25 cellular contexts compared by ENCODE assay signal in the genomic region with DNA sequence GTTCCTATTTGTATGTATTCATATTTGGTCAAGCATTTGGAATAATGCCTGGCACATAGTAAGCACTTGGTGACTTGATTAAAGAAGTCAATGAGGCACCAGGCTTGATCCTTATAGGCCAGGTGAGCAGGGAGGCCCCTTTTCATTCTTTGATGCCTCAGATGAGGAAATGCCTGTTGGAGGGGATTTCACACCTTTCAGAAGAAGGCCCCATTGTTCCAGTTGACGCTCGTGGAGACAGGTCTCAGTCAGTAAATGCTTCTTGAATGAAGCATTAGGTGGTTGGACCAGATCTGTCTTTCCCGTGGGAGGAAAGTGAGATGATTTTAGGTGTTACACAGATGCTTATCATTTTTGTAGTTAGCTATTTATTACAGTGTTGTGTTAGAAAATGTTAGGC. TPM values are rescaled to one million over a fixed set of nuclear protein-coding genes. Genes with fewer than 3 reads are reported as not detected.
DNase-seq lines count a peak whose midpoint lies in the region; ATAC-seq and TF ChIP-seq lines count a peak whose summit lies in the region.
"Had no signal": no experiment of that assay in that cellular context is flagged by ENCODE, and none has a peak within 500 bp of the region (broad histone marks: within the 10 kb centered on the region; RNA-seq: fewer than 3 reads in every experiment).

No MANE protein-coding gene starts in this region.

- intact Hi-C loops in CD4-positive, alpha-beta T cell (cut with DNase I, micrococcal nuclease): no loop called here

- H3K27me3 Mint-ChIP-seq in CD4-positive, alpha-beta T cell: no peaks in the 10 kb centered on the region
- no peaks in the 10 kb centered on the region for H3K27me3 Mint-ChIP-seq in CD8-positive, alpha-beta memory T cell
- H3K27me3 Mint-ChIP-seq in activated naive CD8-positive, alpha-beta T cell: no peaks in the 10 kb centered on the region
- H3K27me3 Mint-ChIP-seq: IgD-negative memory B cell; progenitor cell of endocrine pancreas; stimulated activated naive CD8-positive, alpha-beta T cell treated with anti-CD3 and anti-CD28 coated beads, Interleukin-15, Interleukin-2, amounts not matched to agents 100 ng/mL and 50 ng/mL, for 24 hours had no signal

- H3K4me1 Mint-ChIP-seq in CD4-positive, alpha-beta T cell (ENCODE audit: low read depth): peaks cover 46% of the 10 kb centered on the region
- peaks cover 37 to 61% (median 49%) of the 10 kb centered on the region in 3 donors for H3K4me1 Mint-ChIP-seq in CD8-positive, alpha-beta memory T cell
- peaks cover 38% of the 10 kb centered on the region for H3K4me1 Mint-ChIP-seq in activated naive CD8-positive, alpha-beta T cell (ENCODE audit: low read depth)

- no peak overlapping the region for H3K4me3 ChIP-seq in CD8-positive, alpha-beta memory T cell (ENCODE audit: low read length)
- no peak overlapping the region for H3K4me3 ChIP-seq in coronary artery
- H3K4me3 ChIP-seq: cardiac muscle cell, colonic mucosa, esophagus muscularis mucosa, sigmoid colon had no signal

- H3K27ac Mint-ChIP-seq in CD4-positive, alpha-beta T cell: peak overlapping the region; percentile 4
- peak overlapping the region in 5 of 8 donors; percentile 2 to 74 (median 36) for H3K27ac Mint-ChIP-seq in CD8-positive, alpha-beta memory T cell
- peak overlapping the region; percentile 22 for H3K27ac Mint-ChIP-seq in activated naive CD8-positive, alpha-beta T cell
- H3K27ac Mint-ChIP-seq: IgD-negative memory B cell had no signal

- CTCF ChIA-PET in CD4-positive, alpha-beta T cell (lab: Charles Lee): no interaction called here
- CTCF ChIA-PET in CD8-positive, alpha-beta memory T cell (lab: Charles Lee): interaction anchor here (0.5 to 1.2 kb wide), 3 partner anchors 64 to 547 kb away, joined by 3 read pairs; no protein-coding TSS in a partner anchor

- POLR2A ChIA-PET in CD4-positive, alpha-beta T cell (lab: Charles Lee): no interaction called here
- POLR2A ChIA-PET in CD8-positive, alpha-beta memory T cell (lab: Charles Lee): no interaction called here

- H3K27ac ChIP-seq in CD4-positive, alpha-beta T cell (ENCODE audit: low read depth, low read length): no peak overlapping the region
- H3K27ac ChIP-seq in CD8-positive, alpha-beta memory T cell (ENCODE audit: low read depth, low read length): no peak overlapping the region
- H3K27ac ChIP-seq in coronary artery: no peak overlapping the region
- H3K27ac ChIP-seq: C4-2B, cardiac muscle cell, colonic mucosa, esophagus muscularis mucosa, sigmoid colon had no signal

- no peak for ATAC-seq in CD4-positive, alpha-beta T cell (ENCODE audit: poor library complexity)
- ATAC-seq in HG03460 (IDR thresholded peaks at IDR 0.05; ENCODE audit: unreplicated experiment): no peak
- ATAC-seq in HG03469 (IDR thresholded peaks at IDR 0.05; ENCODE audit: unreplicated experiment): no peak

- no peaks in the 10 kb centered on the region for H3K9me3 Mint-ChIP-seq in CD4-positive, alpha-beta T cell
- H3K9me3 Mint-ChIP-seq in CD8-positive, alpha-beta memory T cell: no peaks in the 10 kb centered on the region
- no peaks in the 10 kb centered on the region for H3K9me3 Mint-ChIP-seq in activated naive CD8-positive, alpha-beta T cell (ENCODE audit: low read depth)
- H3K9me3 Mint-ChIP-seq: IgD-negative memory B cell; stimulated activated naive CD8-positive, alpha-beta T cell treated with anti-CD3 and anti-CD28 coated beads, Interleukin-15, Interleukin-2, amounts not matched to agents 100 ng/mL and 50 ng/mL, for 24 hours had no signal

- DNase-seq in CD4-positive, alpha-beta T cell: no peak
- DNase-seq in CD8-positive, alpha-beta memory T cell: no peak
- peak; percentile 76 for DNase-seq in kidney tubule cell (ENCODE audit: low spot score)
- DNase-seq in coronary artery (ENCODE audit: low spot score): no peak
- no peak for DNase-seq in RPMI8226
- DNase-seq: activated CD4-positive, alpha-beta T cell treated with anti-CD3 and anti-CD28 coated beads for 4 hours; activated CD8-positive, alpha-beta memory T cell treated with anti-CD3 and anti-CD28 coated beads, Interleukin-2, amount 50 U/mL, for 4 hours; activated effector memory CD4-positive, alpha-beta T cell treated with anti-CD3 and anti-CD28 coated beads, Interleukin-2, amount 50 U/mL, for 16 hours; colonic mucosa; foreskin melanocyte; mesenchymal stem cell; NCI-H1694 treated with DMSO at 0.1 percent for 48 hours; NCI-H526; SHP77; sigmoid colon; stimulated activated CD4-positive, alpha-beta T cell treated with anti-CD3 and anti-CD28 coated beads, Interleukin-15, amount 100 ng/mL, for 24 hours had no signal

- H3K36me3 Mint-ChIP-seq in CD4-positive, alpha-beta T cell (ENCODE audit: low read depth): peaks cover 42% of the 10 kb centered on the region
- H3K36me3 Mint-ChIP-seq in CD8-positive, alpha-beta memory T cell: peaks cover 0 to 32% (median 10%) of the 10 kb centered on the region in 3 donors
- peaks cover 2% of the 10 kb centered on the region for H3K36me3 Mint-ChIP-seq in activated naive CD8-positive, alpha-beta T cell

- H3K36me3 ChIP-seq in CD8-positive, alpha-beta memory T cell (ENCODE audit: insufficient read depth, low read length): peaks cover 2% of the 10 kb centered on the region
- H3K36me3 ChIP-seq: cardiac muscle cell, colonic mucosa had no signal

- no peak for TF ChIP-seq CTCF in CD4-positive, alpha-beta T cell (IDR thresholded peaks at IDR 0.05)
- TF ChIP-seq CTCF in coronary artery (IDR thresholded peaks at IDR 0.05): no peak

- no peak overlapping the region for H3K4me3 Mint-ChIP-seq in CD4-positive, alpha-beta T cell
- H3K4me3 Mint-ChIP-seq in CD8-positive, alpha-beta memory T cell: no peak overlapping the region
- no peak overlapping the region for H3K4me3 Mint-ChIP-seq in activated naive CD8-positive, alpha-beta T cell
- H3K4me3 Mint-ChIP-seq: IgD-negative memory B cell; stimulated activated naive CD8-positive, alpha-beta T cell treated with anti-CD3 and anti-CD28 coated beads, Interleukin-15, Interleukin-2, amounts not matched to agents 100 ng/mL and 50 ng/mL, for 24 hours had no signal

- H3K9me3 ChIP-seq in CD4-positive, alpha-beta T cell (ENCODE audit: control insufficient read depth, low read length): no peaks in the 10 kb centered on the region
- no peaks in the 10 kb centered on the region for H3K9me3 ChIP-seq in CD8-positive, alpha-beta memory T cell (ENCODE audit: low read length)
- H3K9me3 ChIP-seq: colonic mucosa, esophagus muscularis mucosa, sigmoid colon had no signal

- no peaks in the 10 kb centered on the region for H3K27me3 ChIP-seq in CD4-positive, alpha-beta T cell (ENCODE audit: control insufficient read depth, insufficient read depth, low read length)
- H3K27me3 ChIP-seq in CD8-positive, alpha-beta memory T cell (ENCODE audit: insufficient read depth, low read length, poor library complexity, severe bottlenecking): no peaks in the 10 kb centered on the region
- H3K27me3 ChIP-seq: cardiac muscle cell, colonic mucosa, esophagus muscularis mucosa, sigmoid colon had no signal

- H3K4me1 ChIP-seq in CD8-positive, alpha-beta memory T cell (ENCODE audit: insufficient read depth, low read length): peaks cover 8% of the 10 kb centered on the region
- H3K4me1 ChIP-seq: colonic mucosa had no signal

RNA-seq across cellular contexts. Expression of a gene that starts 13.0 kb away (rescaled TPM):
- total RNA-seq in CD4-positive, alpha-beta T cell: 10 to 100 TPM; 22.5 to 28.2 TPM
- 10 to 100 TPM; 43.6 to 43.8 TPM for total RNA-seq in CD8-positive, alpha-beta memory T cell
- polyA plus RNA-seq in CD8-positive, alpha-beta memory T cell: 54.3 TPM
